ENCODE assay signal across 6 cellular contexts in genomic region chr11:124762624-124763155, GRCh38. TPM values are rescaled to one million over a fixed set of nuclear protein-coding genes. Genes with fewer than 3 reads are reported as not detected.
DNase-seq lines count a peak whose midpoint lies in the region; ATAC-seq and TF ChIP-seq lines count a peak whose summit lies in the region.

No MANE protein-coding gene starts in this region.

- H3K36me3 Mint-ChIP-seq in activated CD4-positive, alpha-beta T cell treated with anti-CD3 and anti-CD28 coated beads for 36 hours (ENCODE audit: low read depth): peaks cover 2% of the 10 kb centered on the region

- no peaks in the 10 kb centered on the region for H3K9me3 ChIP-seq in subcutaneous abdominal adipose tissue (ENCODE audit: control insufficient read depth in 5 of 5, low read length in 5 of 5)

- H3K4me3 Mint-ChIP-seq in activated CD4-positive, alpha-beta T cell treated with anti-CD3 and anti-CD28 coated beads for 36 hours: peak overlapping the region; percentile 81

- no peak for TF ChIP-seq CTCF in fibroblast of the aortic adventitia (IDR thresholded peaks at IDR 0.05; ENCODE audit: insufficient read depth, low read length)

- POLR2A ChIA-PET in activated CD4-positive, alpha-beta T cell treated with anti-CD3 and anti-CD28 coated beads for 36 hours (lab: Charles Lee): interaction anchor here (1.0 kb wide), 1 partner anchor 90 kb away, joined by 3 read pairs; the partner anchor contains the start of genes SIAE and SPA17

- CTCF ChIA-PET in activated CD4-positive, alpha-beta T cell treated with anti-CD3 and anti-CD28 coated beads for 36 hours (lab: Charles Lee): interaction anchor here (0.6 to 8.2 kb wide), 23 partner anchors 8 to 754 kb away, joined by 3 to 79 read pairs (median 5); partner anchors contain the start of genes NRGN, SIAE and SPA17

- no peak overlapping the region for H3K27ac ChIP-seq in subcutaneous abdominal adipose tissue (ENCODE audit: low read depth, low read length)

- peaks cover 21% of the 10 kb centered on the region for H3K4me1 Mint-ChIP-seq in activated CD4-positive, alpha-beta T cell treated with anti-CD3 and anti-CD28 coated beads for 36 hours

- peaks cover 21 to 40% (median 37%) of the 10 kb centered on the region in 5 donors for H3K27me3 ChIP-seq in subcutaneous abdominal adipose tissue (ENCODE audit: control insufficient read depth in 5 of 5, insufficient read depth in 4 of 5, low read length in 5 of 5)

- no peaks in the 10 kb centered on the region for H3K9me3 Mint-ChIP-seq in activated CD4-positive, alpha-beta T cell treated with anti-CD3 and anti-CD28 coated beads for 36 hours (ENCODE audit: low read depth)

- peaks cover 2 to 50% (median 39%) of the 10 kb centered on the region in 5 donors for H3K4me1 ChIP-seq in subcutaneous abdominal adipose tissue (ENCODE audit: control insufficient read depth in 5 of 5, insufficient read depth in 5 of 5, low read length in 5 of 5)

- H3K27me3 Mint-ChIP-seq in activated CD4-positive, alpha-beta T cell treated with anti-CD3 and anti-CD28 coated beads for 36 hours: peaks cover 31% of the 10 kb centered on the region

- H3K4me3 ChIP-seq in fibroblast of the aortic adventitia (ENCODE audit: low read depth, low read length) (peak overlapping the region; percentile 52), subcutaneous abdominal adipose tissue (ENCODE audit: low read depth in 1 of 5, low read length in 5 of 5) (peak overlapping the region; percentile 74 to 88 (median 77))

- intact Hi-C loops in activated CD4-positive, alpha-beta T cell treated with anti-CD3 and anti-CD28 coated beads for 36 hours (cut with DNase I, micrococcal nuclease): loop anchor here (1.0 to 2.0 kb wide), 13 partner anchors 16 to 348 kb away; partner anchors contain the start of genes NRGN (in 1 of the 2), SIAE (in 1 of the 2), SPA17 (in 1 of the 2) and TBRG1 (in 1 of the 2)

- peaks cover 0 to 18% (median 12%) of the 10 kb centered on the region in 5 donors for H3K36me3 ChIP-seq in subcutaneous abdominal adipose tissue (ENCODE audit: control insufficient read depth in 5 of 5, insufficient read depth in 5 of 5, low read length in 5 of 5)

- ATAC-seq in activated CD4-positive, alpha-beta T cell treated with anti-CD3 and anti-CD28 coated beads for 36 hours: peak; percentile 21

- no peak overlapping the region for H3K27ac Mint-ChIP-seq in activated CD4-positive, alpha-beta T cell treated with anti-CD3 and anti-CD28 coated beads for 36 hours

- DNase-seq in activated CD4-positive, alpha-beta T cell treated with anti-CD3 and anti-CD28 coated beads for 36 hours: no peak
- DNase-seq in activated CD4-positive, alpha-beta T cell treated with anti-CD3 and anti-CD28 coated beads, Interleukin-2, amount 50 U/mL, for 4 hours: no peak
- DNase-seq in NCI-H526 treated with DMSO at 0.1 percent for 48 hours (lab: John Stamatoyannopoulos, UW) (peak; percentile 75), fibroblast of the aortic adventitia (ENCODE audit: low read depth) (no peak), H4 (ENCODE audit: low spot score) (no peak)

- peak overlapping the region in 4 of 5 donors; percentile 11 to 66 (median 64) for H3K9ac ChIP-seq in subcutaneous abdominal adipose tissue (ENCODE audit: low read length in 5 of 5)

RNA-seq across cellular contexts. Expression of gene ESAM, which starts 0.6 kb away (rescaled TPM):
- under 1 TPM; 0.39 to 0.53 TPM for total RNA-seq in activated CD4-positive, alpha-beta T cell treated with anti-CD3 and anti-CD28 coated beads for 36 hours
- 0.36 and 1.5 TPM in 2 replicates for total RNA-seq in fibroblast of the aortic adventitia (ENCODE audit: low replicate concordance)
- total RNA-seq in H4 (2014; rRNA removed; shearing (Covaris generic)): 0.33 TPM in 1 of 2 replicates, not detected in the other

RNA-seq across cellular contexts. Expression of gene VSIG2, which starts 10.6 kb away (rescaled TPM):
- not detected for total RNA-seq in activated CD4-positive, alpha-beta T cell treated with anti-CD3 and anti-CD28 coated beads for 36 hours
- total RNA-seq in fibroblast of the aortic adventitia (ENCODE audit: low replicate concordance): not detected in 2 replicates
- not detected in 2 replicates for total RNA-seq in H4 (2014; rRNA removed; shearing (Covaris generic))

RNA-seq across cellular contexts. Expression of gene NRGN, which starts 22.9 kb away (rescaled TPM):
- total RNA-seq in activated CD4-positive, alpha-beta T cell treated with anti-CD3 and anti-CD28 coated beads for 36 hours: 10 to 100 TPM; 13.5 to 18.1 TPM
- total RNA-seq in fibroblast of the aortic adventitia (ENCODE audit: low replicate concordance): 0.27 and 0.33 TPM in 2 replicates
- total RNA-seq in H4 (2014; rRNA removed; shearing (Covaris generic)): 7.1 and 9.4 TPM in 2 replicates

RNA-seq across cellular contexts. Expression of gene MSANTD2, which starts 37.5 kb away (rescaled TPM):
- total RNA-seq in activated CD4-positive, alpha-beta T cell treated with anti-CD3 and anti-CD28 coated beads for 36 hours: 1 to 10 TPM; 6.9 to 8.6 TPM
- total RNA-seq in fibroblast of the aortic adventitia (ENCODE audit: low replicate concordance): 10.8 and 15.0 TPM in 2 replicates
- total RNA-seq in H4 (2014; rRNA removed; shearing (Covaris generic)): 10.7 and 13.2 TPM in 2 replicates
